In the genomic region with DNA sequence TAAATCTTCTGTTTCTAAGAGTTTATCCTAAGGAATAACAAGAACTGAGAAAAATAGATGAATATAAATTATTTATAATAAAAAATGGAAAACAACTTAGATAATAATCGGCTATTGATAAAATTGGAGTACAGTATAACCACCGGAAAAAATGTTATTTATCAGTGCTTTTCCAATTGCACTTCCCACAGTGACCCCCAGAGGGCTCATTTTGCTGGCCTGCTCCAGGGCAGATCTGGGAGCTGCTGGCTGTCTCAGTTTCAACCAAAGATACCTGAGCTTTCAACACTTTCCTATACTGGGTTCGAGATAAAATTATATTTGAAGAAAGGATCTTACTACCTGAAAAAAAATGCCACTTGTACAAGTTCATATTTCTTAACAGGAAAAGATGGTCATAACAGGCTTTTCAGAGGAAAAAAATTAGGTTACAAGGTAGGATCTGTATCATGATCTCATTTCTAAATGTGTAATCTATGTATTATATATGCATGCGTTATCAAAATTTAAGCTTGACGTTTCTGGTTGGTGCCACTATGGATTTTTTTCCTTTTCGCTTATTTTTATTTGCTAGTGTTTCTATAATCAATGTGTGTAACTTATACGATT, we compare ENCODE assay signal across 9 cellular contexts.
DNase-seq lines count a peak whose midpoint lies in the region; ATAC-seq, FAIRE-seq and TF ChIP-seq lines count a peak whose summit lies in the region.
"Had no signal": no experiment of that assay in that cellular context is flagged by ENCODE, and none has a peak within 500 bp of the region (broad histone marks: within the 10 kb centered on the region; RNA-seq: fewer than 3 reads in every experiment).

No MANE protein-coding gene starts in this region.

- CTCF ChIA-PET in Caco-2 (lab: Charles Lee): interaction anchor here (1.0 to 1.2 kb wide), 3 partner anchors 21 to 212 kb away, joined by 3 to 9 read pairs (median 3); no protein-coding TSS in a partner anchor

- H3K27ac Mint-ChIP-seq in Caco-2 (ENCODE audit: unreplicated experiment): no peak overlapping the region
- H3K27ac Mint-ChIP-seq: activated naive CD4-positive, alpha-beta T cell treated with anti-CD3 and anti-CD28 coated beads, Interleukin-2, amount 50 U/mL, for 24 hours had no signal

- H3K9me3 Mint-ChIP-seq in Caco-2 (ENCODE audit: unreplicated experiment): no peaks in the 10 kb centered on the region
- H3K9me3 Mint-ChIP-seq: activated naive CD4-positive, alpha-beta T cell treated with anti-CD3 and anti-CD28 coated beads, Interleukin-2, amount 50 U/mL, for 24 hours had no signal

- H3K36me3 Mint-ChIP-seq in Caco-2 (ENCODE audit: insufficient read depth, unreplicated experiment): no peaks in the 10 kb centered on the region
- H3K36me3 Mint-ChIP-seq: activated naive CD4-positive, alpha-beta T cell treated with anti-CD3 and anti-CD28 coated beads, Interleukin-2, amount 50 U/mL, for 24 hours had no signal

- intact Hi-C loops in Caco-2 (cut with micrococcal nuclease; ENCODE audit: unreplicated experiment): loop anchor here (1.0 to 10.0 kb wide), 5 partner anchors 66 to 212 kb away; no protein-coding TSS in a partner anchor
- intact Hi-C loops in sciatic nerve (cut with DNase I): no loop called here

- TF ChIP-seq CTCF in Caco-2 (IDR thresholded peaks at IDR 0.05; ENCODE audit: insufficient read depth in 1 of 2, low read depth in 1 of 2, low read length in 1 of 2, severe bottlenecking in 1 of 2, unreplicated experiment in 1 of 2): peak; percentile 88 to 90

- peaks cover 5% of the 10 kb centered on the region for H3K27me3 Mint-ChIP-seq in Caco-2 (ENCODE audit: insufficient read depth, unreplicated experiment)
- H3K27me3 Mint-ChIP-seq: activated naive CD4-positive, alpha-beta T cell treated with anti-CD3 and anti-CD28 coated beads, Interleukin-2, amount 50 U/mL, for 24 hours had no signal

- no peaks in the 10 kb centered on the region for H3K9me3 ChIP-seq in Caco-2

- H3K4me3 Mint-ChIP-seq in Caco-2 (ENCODE audit: unreplicated experiment): no peak overlapping the region
- H3K4me3 Mint-ChIP-seq: activated naive CD4-positive, alpha-beta T cell treated with anti-CD3 and anti-CD28 coated beads, Interleukin-2, amount 50 U/mL, for 24 hours had no signal

- peak; percentile 82 for FAIRE-seq in RCC 7860 (lab: Jason Lieb, UNC)

- H3K4me1 ChIP-seq in Caco-2: no peaks in the 10 kb centered on the region

- POLR2A ChIA-PET in Caco-2 (lab: Charles Lee): no interaction called here

- ATAC-seq in GM19324 (IDR thresholded peaks at IDR 0.05; ENCODE audit: low FRiP score, unreplicated experiment) (peak; percentile 70), HG03469 (IDR thresholded peaks at IDR 0.05; ENCODE audit: unreplicated experiment) (peak; percentile 88), sciatic nerve (no peak)

- no peaks in the 10 kb centered on the region for H3K36me3 ChIP-seq in Caco-2 (ENCODE audit: control insufficient read depth, insufficient read depth, low read length)

- no peaks in the 10 kb centered on the region for H3K4me1 Mint-ChIP-seq in Caco-2 (ENCODE audit: low read depth, unreplicated experiment)
- H3K4me1 Mint-ChIP-seq: activated naive CD4-positive, alpha-beta T cell treated with anti-CD3 and anti-CD28 coated beads, Interleukin-2, amount 50 U/mL, for 24 hours had no signal

- H3K27me3 ChIP-seq in Caco-2 (replicated peaks; ENCODE audit: control insufficient read depth, insufficient read depth, low read length): no peaks in the 10 kb centered on the region; the same call in 1 of the 2 replicates

- H3K4me3 ChIP-seq in Caco-2 (ENCODE audit: low read depth, low read length): no peak overlapping the region

- DNase-seq in Caco-2: peak; percentile 59 to 68
- DNase-seq in RCC 7860 (ENCODE audit: low spot score): peak; percentile 37
- peak; percentile 14 for DNase-seq in activated gamma-delta T cell treated with anti-CD3 and anti-CD28 coated beads, Interleukin-2, amount 50 U/mL, for 16 hours (ENCODE audit: low read depth)
- DNase-seq in glomerular visceral epithelial cell (ENCODE audit: extremely low spot score): peak; percentile 50
- DNase-seq in sciatic nerve (ENCODE audit: low spot score): peak; percentile 72
- no peak for DNase-seq in NCI-H1048 (lab: John Stamatoyannopoulos, UW)

- BruUV-seq in Caco-2 (replicated peaks; lab: Mats Ljungman, UMichigan): no TSS peak
